In the genomic region with DNA sequence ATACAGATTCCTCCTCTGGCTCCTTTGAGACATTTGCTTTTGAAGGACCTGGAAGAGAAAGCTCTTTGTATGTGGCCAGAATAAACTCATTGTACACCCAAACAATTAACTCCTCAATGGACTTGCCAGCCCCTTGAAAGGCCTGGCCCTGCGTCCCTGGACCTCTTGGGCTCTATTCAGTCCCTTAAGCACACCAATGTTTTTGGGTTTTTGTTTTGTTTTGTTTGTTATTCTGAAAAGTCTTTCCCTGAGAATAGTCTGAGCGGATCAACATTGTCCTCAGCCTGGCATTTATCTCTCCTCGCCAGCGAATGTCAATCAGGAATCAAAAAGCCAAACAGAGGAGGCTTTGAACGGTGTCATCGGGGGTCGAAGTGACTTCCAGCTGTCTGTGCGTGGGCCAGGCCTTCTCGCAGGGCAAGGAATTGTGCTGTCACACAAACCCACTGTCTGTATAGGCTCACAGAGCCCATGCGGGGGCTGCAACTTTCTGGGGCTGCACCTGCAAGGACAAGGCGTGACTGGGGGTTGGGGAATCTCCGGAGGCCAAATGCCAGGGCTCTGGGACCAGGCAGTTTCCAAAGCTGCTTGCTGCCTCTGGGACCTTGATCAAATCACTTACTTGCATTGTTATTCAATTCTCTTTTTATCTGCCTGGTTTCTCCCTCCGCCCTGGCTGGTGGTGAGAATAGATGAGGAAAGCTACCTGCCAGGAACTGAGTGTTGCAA, we compare ENCODE assay signal across 13 cellular contexts.
DNase-seq lines count a peak whose midpoint lies in the region; ATAC-seq, FAIRE-seq and TF ChIP-seq lines count a peak whose summit lies in the region.
"Had no signal": no experiment of that assay in that cellular context is flagged by ENCODE, and none has a peak within 500 bp of the region (broad histone marks: within the 10 kb centered on the region; RNA-seq: fewer than 3 reads in every experiment).

No MANE protein-coding gene starts in this region.

- H3K79me2 ChIP-seq in GM23338 (replicated peaks; ENCODE audit: insufficient read depth): no peaks in the 10 kb centered on the region

- H3F3A ChIP-seq in GM23338 (replicated peaks; ENCODE audit: low read depth): no peaks in the 10 kb centered on the region

- H3K9me3 ChIP-seq in iPS-20b (ENCODE audit: insufficient read depth, low read depth, low read length): no peaks in the 10 kb centered on the region
- H3K9me3 ChIP-seq in testis: no peaks in the 10 kb centered on the region

- TF ChIP-seq POLR2A in testis (IDR thresholded peaks at IDR 0.05): no peak
- TF ChIP-seq POLR2A in GM12892 (IDR thresholded peaks at IDR 0.05; ENCODE audit: low read depth, low read length): no peak

- H3K36me3 ChIP-seq in GM23338 (ENCODE audit: insufficient read depth): no peaks in the 10 kb centered on the region
- H3K36me3 ChIP-seq in iPS-20b (ENCODE audit: insufficient read depth, low read depth, low read length): no peaks in the 10 kb centered on the region
- H3K36me3 ChIP-seq in testis (ENCODE audit: low read depth, missing control alignments): no peaks in the 10 kb centered on the region

- intact Hi-C loops in testis (cut with DNase I; ENCODE audit: low total_unique reads): no loop called here

- no peak overlapping the region for H3K27ac ChIP-seq in GM23338 (ENCODE audit: low read depth)
- no peak overlapping the region for H3K27ac ChIP-seq in iPS-20b (ENCODE audit: low read length)
- peak overlapping the region; percentile 28 to 39 for H3K27ac ChIP-seq in testis
- H3K27ac ChIP-seq: PC-9 had no signal

- H3K4me3 ChIP-seq in GM23338 (no peak overlapping the region), iPS-20b (ENCODE audit: low read length) (peak overlapping the region; percentile 37; the same call in 1 of the 2 replicates), testis (no peak overlapping the region)
- H3K4me3 ChIP-seq: PC-9 had no signal

- H3K9ac ChIP-seq in iPS-20b (ENCODE audit: low read depth, low read length): no peak overlapping the region

- 0 out of 3 replicates have a peak overlapping the region, but pooled peaks have one; percentile 13 for H3K4me3 Mint-ChIP-seq in GM23338
- peak overlapping the region; percentile 18 for H3K4me3 Mint-ChIP-seq in WTC11
- H3K4me3 Mint-ChIP-seq: B cell had no signal

- no peaks in the 10 kb centered on the region for H3K36me3 Mint-ChIP-seq in GM23338 (ENCODE audit: low read depth)
- H3K36me3 Mint-ChIP-seq in WTC11: no peaks in the 10 kb centered on the region

- peaks cover 10% of the 10 kb centered on the region for H3K4me1 ChIP-seq in GM23338 (ENCODE audit: insufficient read depth)
- H3K4me1 ChIP-seq in iPS-20b (ENCODE audit: insufficient read depth, low read length): peaks cover 22% of the 10 kb centered on the region; the same call in 1 of the 2 replicates
- H3K4me1 ChIP-seq in testis: peaks cover 25% of the 10 kb centered on the region

- POLR2A ChIA-PET in WTC11 (lab: Charles Lee): no interaction called here

- peak overlapping the region; percentile 6; the same call in 1 of the 2 replicates for H3K4me2 ChIP-seq in GM23338
- H3K4me2 ChIP-seq: PC-9 had no signal

- H3K27ac Mint-ChIP-seq in GM23338: peak overlapping the region; percentile 60; the same call in 1 of the 2 replicates
- peak overlapping the region; percentile 51 for H3K27ac Mint-ChIP-seq in WTC11
- H3K27ac Mint-ChIP-seq: B cell had no signal

- no peak for FAIRE-seq in GM12892 (lab: Jason Lieb, UNC)

- H3K9me3 Mint-ChIP-seq in GM23338 (no peaks in the 10 kb centered on the region), WTC11 (peaks cover 10% of the 10 kb centered on the region)

- H3K27me3 Mint-ChIP-seq in GM23338 (ENCODE audit: insufficient read depth, low read depth, poor library complexity): peaks cover 5% of the 10 kb centered on the region
- H3K27me3 Mint-ChIP-seq in WTC11 (ENCODE audit: low read depth): no peaks in the 10 kb centered on the region

- no peaks in the 10 kb centered on the region for H3K27me3 ChIP-seq in GM23338 (ENCODE audit: insufficient read depth)
- no peaks in the 10 kb centered on the region for H3K27me3 ChIP-seq in iPS-20b (ENCODE audit: insufficient read depth, low read length)
- H3K27me3 ChIP-seq in testis: no peaks in the 10 kb centered on the region

- ATAC-seq in GM23338 (peak; percentile 95), WTC11 (peak; percentile 92)

- no peaks in the 10 kb centered on the region; the same call in 1 of the 2 replicates for H3K9me2 ChIP-seq in GM23338 (ENCODE audit: insufficient read depth)

- H3K4me1 Mint-ChIP-seq in GM23338 (peaks cover 32% of the 10 kb centered on the region), WTC11 (peaks cover 24% of the 10 kb centered on the region)
- H3K4me1 Mint-ChIP-seq: B cell had no signal

- 59 to 75% methylated on average over 13 of the region's 13 CpGs for WGBS in testis, 2 donors

- DNase-seq in GM23338 (ENCODE audit: low spot score): peak; percentile 76
- DNase-seq in WTC11 (ENCODE audit: low spot score): peak; percentile 65
- DNase-seq in testis: peak; percentile 90
- DNase-seq in GM12892 (ENCODE audit: insufficient read length): no peak
- no peak for DNase-seq in occipital lobe (lab: John Stamatoyannopoulos, UW)
- no peak for DNase-seq in CD1c-positive myeloid dendritic cell (ENCODE audit: extremely low spot score)
- DNase-seq: ACHN, NCI-H1436 treated with DMSO at 0.1 percent for 48 hours, NCI-H2081, NCI-H345, PC-9 had no signal

- no peak overlapping the region for H2AFZ ChIP-seq in GM23338
- H2AFZ ChIP-seq: PC-9 had no signal

- no peaks in the 10 kb centered on the region for H4K20me1 ChIP-seq in GM23338 (replicated peaks; ENCODE audit: insufficient read depth)

- CTCF ChIA-PET in WTC11 (lab: Charles Lee): interaction anchor here (1.3 to 1.6 kb wide), 2 partner anchors 26 to 110 kb away, joined by 5 to 7 read pairs; no protein-coding TSS in a partner anchor

- no peak for TF ChIP-seq CTCF in GM23338 (conservative IDR thresholded peaks at IDR 0.05; ENCODE audit: low read depth in 2 of 2)
- TF ChIP-seq CTCF in WTC11 (IDR thresholded peaks at IDR 0.05): no peak
- no peak for TF ChIP-seq CTCF in testis (IDR thresholded peaks at IDR 0.05)

TF ChIP-seq in GM23338, 12 proteins besides CTCF, POLR2A, EP300 and RAD21:
- TF ChIP-seq, protein P1, sequence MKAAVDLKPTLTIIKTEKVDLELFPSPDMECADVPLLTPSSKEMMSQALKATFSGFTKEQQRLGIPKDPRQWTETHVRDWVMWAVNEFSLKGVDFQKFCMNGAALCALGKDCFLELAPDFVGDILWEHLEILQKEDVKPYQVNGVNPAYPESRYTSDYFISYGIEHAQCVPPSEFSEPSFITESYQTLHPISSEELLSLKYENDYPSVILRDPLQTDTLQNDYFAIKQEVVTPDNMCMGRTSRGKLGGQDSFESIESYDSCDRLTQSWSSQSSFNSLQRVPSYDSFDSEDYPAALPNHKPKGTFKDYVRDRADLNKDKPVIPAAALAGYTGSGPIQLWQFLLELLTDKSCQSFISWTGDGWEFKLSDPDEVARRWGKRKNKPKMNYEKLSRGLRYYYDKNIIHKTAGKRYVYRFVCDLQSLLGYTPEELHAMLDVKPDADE (IDR thresholded peaks at IDR 0.05): no peak
TF ChIP-seq in GM23338: peak in this region for 0.

TF ChIP-seq in WTC11, 78 proteins besides CTCF, POLR2A, EP300 and RAD21:
- TF ChIP-seq, protein P2, sequence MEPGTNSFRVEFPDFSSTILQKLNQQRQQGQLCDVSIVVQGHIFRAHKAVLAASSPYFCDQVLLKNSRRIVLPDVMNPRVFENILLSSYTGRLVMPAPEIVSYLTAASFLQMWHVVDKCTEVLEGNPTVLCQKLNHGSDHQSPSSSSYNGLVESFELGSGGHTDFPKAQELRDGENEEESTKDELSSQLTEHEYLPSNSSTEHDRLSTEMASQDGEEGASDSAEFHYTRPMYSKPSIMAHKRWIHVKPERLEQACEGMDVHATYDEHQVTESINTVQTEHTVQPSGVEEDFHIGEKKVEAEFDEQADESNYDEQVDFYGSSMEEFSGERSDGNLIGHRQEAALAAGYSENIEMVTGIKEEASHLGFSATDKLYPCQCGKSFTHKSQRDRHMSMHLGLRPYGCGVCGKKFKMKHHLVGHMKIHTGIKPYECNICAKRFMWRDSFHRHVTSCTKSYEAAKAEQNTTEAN (CRISPR knock-in tag; IDR thresholded peaks at IDR 0.05): no peak
- TF ChIP-seq, protein P3, sequence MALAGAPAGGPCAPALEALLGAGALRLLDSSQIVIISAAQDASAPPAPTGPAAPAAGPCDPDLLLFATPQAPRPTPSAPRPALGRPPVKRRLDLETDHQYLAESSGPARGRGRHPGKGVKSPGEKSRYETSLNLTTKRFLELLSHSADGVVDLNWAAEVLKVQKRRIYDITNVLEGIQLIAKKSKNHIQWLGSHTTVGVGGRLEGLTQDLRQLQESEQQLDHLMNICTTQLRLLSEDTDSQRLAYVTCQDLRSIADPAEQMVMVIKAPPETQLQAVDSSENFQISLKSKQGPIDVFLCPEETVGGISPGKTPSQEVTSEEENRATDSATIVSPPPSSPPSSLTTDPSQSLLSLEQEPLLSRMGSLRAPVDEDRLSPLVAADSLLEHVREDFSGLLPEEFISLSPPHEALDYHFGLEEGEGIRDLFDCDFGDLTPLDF (CRISPR knock-in tag; IDR thresholded peaks at IDR 0.05): no peak
- TF ChIP-seq ETV6 (CRISPR knock-in tag; IDR thresholded peaks at IDR 0.05) (0 out of 2 replicates have a peak, but pooled peaks have one; percentile 34), GTF2I (CRISPR knock-in tag; conservative IDR thresholded peaks at IDR 0.05) (no peak), CREB1 (CRISPR knock-in tag; IDR thresholded peaks at IDR 0.05) (no peak)
- TF ChIP-seq, protein P4, sequence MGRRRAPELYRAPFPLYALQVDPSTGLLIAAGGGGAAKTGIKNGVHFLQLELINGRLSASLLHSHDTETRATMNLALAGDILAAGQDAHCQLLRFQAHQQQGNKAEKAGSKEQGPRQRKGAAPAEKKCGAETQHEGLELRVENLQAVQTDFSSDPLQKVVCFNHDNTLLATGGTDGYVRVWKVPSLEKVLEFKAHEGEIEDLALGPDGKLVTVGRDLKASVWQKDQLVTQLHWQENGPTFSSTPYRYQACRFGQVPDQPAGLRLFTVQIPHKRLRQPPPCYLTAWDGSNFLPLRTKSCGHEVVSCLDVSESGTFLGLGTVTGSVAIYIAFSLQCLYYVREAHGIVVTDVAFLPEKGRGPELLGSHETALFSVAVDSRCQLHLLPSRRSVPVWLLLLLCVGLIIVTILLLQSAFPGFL (CRISPR knock-in tag; IDR thresholded peaks at IDR 0.05; ENCODE audit: borderline replicate concordance): no peak
TF ChIP-seq in WTC11: peak in this region for 1.

Comparison
In these comparisons a context has a peak if more than half of its experiments do, and no peak if none do; other contexts are left out.
1. DNase-seq: peak in GM23338 (single experiment), WTC11 (single experiment) and testis (single experiment); none in GM12892 (single experiment), occipital lobe (single experiment) and CD1c-positive myeloid dendritic cell (single experiment).
2. H3K27ac ChIP-seq: peak in testis (2 of 2); none in GM23338 (single experiment) and iPS-20b (single experiment).